ENCODE assay signal across 2 cellular contexts in genomic region chr18:42719221-42719620, GRCh38.
TF ChIP-seq lines count a peak whose summit lies in the region.

No MANE protein-coding gene starts in this region.

TF ChIP-seq in GM23338, 12 proteins besides CTCF, POLR2A, EP300 and RAD21 (continued from another document):
- TF ChIP-seq EZH2 (IDR thresholded peaks at IDR 0.05; ENCODE audit: low read depth, unreplicated experiment) (no peak), POLR2AphosphoS5 (IDR thresholded peaks at IDR 0.05; ENCODE audit: low read depth) (no peak), ZNF462 (CRISPR knock-in tag; IDR thresholded peaks at IDR 0.05) (no peak), ZNF331 (CRISPR knock-in tag; IDR thresholded peaks at IDR 0.05; ENCODE audit: low read depth) (no peak), CREB1 (CRISPR knock-in tag; IDR thresholded peaks at IDR 0.05; ENCODE audit: low read depth) (no peak), REST (IDR thresholded peaks at IDR 0.05; ENCODE audit: unreplicated experiment) (no peak), JUNB (IDR thresholded peaks at IDR 0.05; ENCODE audit: unreplicated experiment) (no peak), ZNF114 (CRISPR knock-in tag; IDR thresholded peaks at IDR 0.05) (no peak), EZH2phosphoT487 (IDR thresholded peaks at IDR 0.05; ENCODE audit: unreplicated experiment) (no peak)
- TF ChIP-seq, protein P1, sequence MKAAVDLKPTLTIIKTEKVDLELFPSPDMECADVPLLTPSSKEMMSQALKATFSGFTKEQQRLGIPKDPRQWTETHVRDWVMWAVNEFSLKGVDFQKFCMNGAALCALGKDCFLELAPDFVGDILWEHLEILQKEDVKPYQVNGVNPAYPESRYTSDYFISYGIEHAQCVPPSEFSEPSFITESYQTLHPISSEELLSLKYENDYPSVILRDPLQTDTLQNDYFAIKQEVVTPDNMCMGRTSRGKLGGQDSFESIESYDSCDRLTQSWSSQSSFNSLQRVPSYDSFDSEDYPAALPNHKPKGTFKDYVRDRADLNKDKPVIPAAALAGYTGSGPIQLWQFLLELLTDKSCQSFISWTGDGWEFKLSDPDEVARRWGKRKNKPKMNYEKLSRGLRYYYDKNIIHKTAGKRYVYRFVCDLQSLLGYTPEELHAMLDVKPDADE (IDR thresholded peaks at IDR 0.05): no peak
TF ChIP-seq in GM23338: peak in this region for 0.

TF ChIP-seq in H1, 55 proteins besides CTCF, POLR2A, EP300 and RAD21 (continued from another document):
- TF ChIP-seq CHD1 (IDR thresholded peaks at IDR 0.05; ENCODE audit: low read depth, low read length) (no peak), GABPA (IDR thresholded peaks at IDR 0.05; ENCODE audit: borderline replicate concordance, insufficient read depth, low read length) (no peak), NRF1 (IDR thresholded peaks at IDR 0.05; ENCODE audit: low read depth, low read length) (no peak), SUZ12 (IDR thresholded peaks at IDR 0.05; ENCODE audit: low read length) (no peak)
